In the genomic region with DNA sequence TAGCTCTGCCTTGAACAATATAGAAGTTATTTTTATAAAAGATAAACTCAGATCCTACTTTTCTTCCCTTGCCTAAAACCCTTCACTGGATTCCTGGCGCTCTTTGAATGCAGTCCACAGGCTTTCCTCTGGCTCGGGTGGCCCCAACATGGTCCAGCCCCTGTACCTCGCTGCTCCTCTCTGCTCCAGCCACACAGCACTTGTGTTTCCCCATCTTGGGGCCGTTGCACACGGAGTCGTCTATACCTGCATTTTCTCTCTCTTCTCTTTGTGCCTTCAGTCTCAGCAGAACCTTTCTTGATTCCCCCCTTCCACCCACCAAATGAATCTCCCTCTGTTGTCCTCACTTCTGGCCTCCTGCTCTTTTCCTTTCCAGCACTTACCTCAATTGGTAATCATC, we compare ENCODE assay signal across 15 cellular contexts.
"Had no signal": no experiment of that assay in that cellular context is flagged by ENCODE, and none has a peak within 500 bp of the region (broad histone marks: within the 10 kb centered on the region; RNA-seq: fewer than 3 reads in every experiment).

No MANE protein-coding gene starts in this region.

- H3K27ac Mint-ChIP-seq: activated CD4-positive, alpha-beta memory T cell treated with anti-CD3 and anti-CD28 coated beads for 36 hours; activated naive CD4-positive, alpha-beta T cell treated with anti-CD3 and anti-CD28 coated beads, Interleukin-2, amount 50 U/mL, for 24 hours; dendritic cell treated with granulocyte-macrophage colony-stimulating factor and Interleukin-4, amounts not matched to agents 40 ng/mL and 50 ng/mL, for 4 days; nephron progenitor cell; stimulated activated memory B cell treated with anti-CD40 and anti-IgM and Interleukin-4, amounts not matched to agents 10 μg/mL and 1 μg/mL and 100 μg/mL, for 72 hours had no signal

- FAIRE-seq: islet of Langerhans had no signal

- H3K27ac ChIP-seq: spleen, upper lobe of right lung, WERI-Rb-1 had no signal

- H3K36me3 ChIP-seq: spleen, upper lobe of right lung, WERI-Rb-1 had no signal

- H3K9me3 Mint-ChIP-seq: activated CD4-positive, alpha-beta memory T cell treated with anti-CD3 and anti-CD28 coated beads for 36 hours; activated naive CD4-positive, alpha-beta T cell treated with anti-CD3 and anti-CD28 coated beads, Interleukin-2, amount 50 U/mL, for 24 hours; activated T-cell treated with anti-CD3 and anti-CD28 coated beads, Interleukin-2, amount 50 U/mL, for 4 hours; dendritic cell treated with granulocyte-macrophage colony-stimulating factor and Interleukin-4, amounts not matched to agents 40 ng/mL and 50 ng/mL, for 4 days; nephron progenitor cell; stimulated activated memory B cell treated with anti-CD40 and anti-IgM and Interleukin-4, amounts not matched to agents 10 μg/mL and 1 μg/mL and 100 μg/mL, for 72 hours had no signal

- H3K4me3 ChIP-seq: lung, spleen, upper lobe of right lung had no signal

- DNase-seq: activated CD4-positive, alpha-beta memory T cell treated with anti-CD3 and anti-CD28 coated beads for 36 hours; activated gamma-delta T cell; activated T-cell treated with anti-CD3 and anti-CD28 coated beads, Interleukin-2, amount 50 U/mL, for 4 hours; effector memory CD4-positive, alpha-beta T cell; midbrain; nephron progenitor cell; spleen; stimulated activated CD4-positive, alpha-beta T cell treated with anti-CD3 and anti-CD28 coated beads, Interleukin-4, amount 100 ng/mL, for 4 hours; upper lobe of right lung; WERI-Rb-1 had no signal

- ATAC-seq: activated T-cell treated with anti-CD3 and anti-CD28 coated beads, Interleukin-2, amount 50 U/mL, for 4 hours; stimulated activated memory B cell treated with anti-CD40 and anti-IgM and Interleukin-4, amounts not matched to agents 10 μg/mL and 1 μg/mL and 100 μg/mL, for 72 hours; upper lobe of right lung had no signal

- H3K9me3 ChIP-seq: spleen, upper lobe of right lung had no signal

- H3K4me3 Mint-ChIP-seq: activated CD4-positive, alpha-beta memory T cell treated with anti-CD3 and anti-CD28 coated beads for 36 hours; activated naive CD4-positive, alpha-beta T cell treated with anti-CD3 and anti-CD28 coated beads, Interleukin-2, amount 50 U/mL, for 24 hours; activated T-cell treated with anti-CD3 and anti-CD28 coated beads, Interleukin-2, amount 50 U/mL, for 4 hours; dendritic cell treated with granulocyte-macrophage colony-stimulating factor and Interleukin-4, amounts not matched to agents 40 ng/mL and 50 ng/mL, for 4 days; nephron progenitor cell; stimulated activated memory B cell treated with anti-CD40 and anti-IgM and Interleukin-4, amounts not matched to agents 10 μg/mL and 1 μg/mL and 100 μg/mL, for 72 hours had no signal

- H3K36me3 Mint-ChIP-seq: activated CD4-positive, alpha-beta memory T cell treated with anti-CD3 and anti-CD28 coated beads for 36 hours; activated naive CD4-positive, alpha-beta T cell treated with anti-CD3 and anti-CD28 coated beads, Interleukin-2, amount 50 U/mL, for 24 hours; stimulated activated memory B cell treated with anti-CD40 and anti-IgM and Interleukin-4, amounts not matched to agents 10 μg/mL and 1 μg/mL and 100 μg/mL, for 72 hours had no signal

- H3K4me1 ChIP-seq: spleen, upper lobe of right lung had no signal

- H3K4me1 Mint-ChIP-seq: activated naive CD4-positive, alpha-beta T cell treated with anti-CD3 and anti-CD28 coated beads, Interleukin-2, amount 50 U/mL, for 24 hours; stimulated activated memory B cell treated with anti-CD40 and anti-IgM and Interleukin-4, amounts not matched to agents 10 μg/mL and 1 μg/mL and 100 μg/mL, for 72 hours had no signal
